In the genomic region with DNA sequence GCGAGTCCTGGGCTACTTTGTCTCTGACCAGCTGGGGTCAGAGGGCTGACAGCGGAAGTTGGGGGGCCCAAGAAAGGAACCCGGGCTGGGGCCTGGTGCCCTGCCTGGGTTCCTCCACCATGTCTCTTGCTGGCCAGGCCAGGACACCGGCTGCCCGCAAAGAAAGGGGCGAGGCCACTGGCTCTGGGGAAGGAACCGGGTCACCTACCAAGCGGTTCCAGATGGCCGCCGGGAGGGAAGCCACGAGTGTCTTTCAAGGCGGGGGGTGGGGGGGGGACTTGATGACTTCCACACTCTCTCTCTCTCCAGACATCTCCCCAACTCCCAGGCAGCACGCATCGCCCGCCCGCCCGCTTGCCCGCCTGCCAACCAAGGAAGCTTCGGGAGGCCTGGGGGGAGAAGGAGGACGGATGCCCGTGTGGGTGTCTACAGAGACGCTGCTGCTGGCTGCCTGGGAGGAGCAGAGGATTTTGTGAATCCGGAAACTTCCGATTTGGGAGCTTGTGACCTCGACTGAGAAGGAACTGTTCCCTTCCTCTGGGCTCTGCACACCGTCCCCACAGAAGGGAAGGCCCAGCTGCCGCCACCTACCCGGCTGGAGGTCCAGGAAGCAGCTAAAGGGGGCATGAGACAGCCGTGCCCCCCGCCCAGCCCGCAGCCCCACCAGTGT, we compare ENCODE assay signal across 8 cellular contexts. TPM values are rescaled to one million over a fixed set of nuclear protein-coding genes. Genes with fewer than 3 reads are reported as not detected.
DNase-seq lines count a peak whose midpoint lies in the region; ATAC-seq and TF ChIP-seq lines count a peak whose summit lies in the region.

No MANE protein-coding gene starts in this region.

- H3K9me3 ChIP-seq in Panc1 (ENCODE audit: control insufficient read depth, insufficient read depth, low read depth, low read length): no peaks in the 10 kb centered on the region

- POLR2A ChIA-PET in Panc1 (lab: Charles Lee): interaction anchor here (0.6 kb wide), 1 partner anchor 1135 kb away, joined by 4 read pairs; no protein-coding TSS in a partner anchor

- no peak for TF ChIP-seq CTCF in Panc1 (IDR thresholded peaks at IDR 0.05)

- H3K27ac ChIP-seq in Panc1 (ENCODE audit: low read length): peak overlapping the region; percentile 61
- H3K27ac ChIP-seq in layer of hippocampus (ENCODE audit: low read depth, low read length): peak overlapping the region; percentile 68

- in situ Hi-C loops in Panc1 (cut with HindIII; ENCODE audit: low pct_unique_long_range_greater_than_20kb, low sequenced_read_pairs): no loop called here

- ATAC-seq in Panc1: peak; percentile 49
- ATAC-seq in stimulated activated effector memory CD8-positive, alpha-beta T cell treated with anti-CD3 and anti-CD28 coated beads, Interleukin-12 subunit alpha, Interleukin-12 subunit beta, amount 100 ng/mL, for 72 hours: no peak
- ATAC-seq in GM21515 (IDR thresholded peaks at IDR 0.05; ENCODE audit: unreplicated experiment): no peak
- no peak for ATAC-seq in GM18511 (IDR thresholded peaks at IDR 0.05; ENCODE audit: unreplicated experiment)

- H3K4me1 ChIP-seq in Panc1 (ENCODE audit: control insufficient read depth, insufficient read depth, low read length): no peaks in the 10 kb centered on the region

- H3K9me3 Mint-ChIP-seq in stimulated activated effector memory CD8-positive, alpha-beta T cell treated with anti-CD3 and anti-CD28 coated beads, Interleukin-12 subunit alpha, Interleukin-12 subunit beta, amount 100 ng/mL, for 72 hours: no peaks in the 10 kb centered on the region

- H3K27me3 ChIP-seq in Panc1 (ENCODE audit: control insufficient read depth, insufficient read depth, low read length) (no peaks in the 10 kb centered on the region), layer of hippocampus (ENCODE audit: control insufficient read depth, insufficient read depth, low read length) (no peaks in the 10 kb centered on the region)

- no TSS peak for BruUV-seq in Panc1 (replicated peaks; lab: Mats Ljungman, UMichigan)

- no peaks in the 10 kb centered on the region for H3K36me3 ChIP-seq in Panc1 (ENCODE audit: control insufficient read depth, insufficient read depth, low read length)

- H3K27ac Mint-ChIP-seq in stimulated activated effector memory CD8-positive, alpha-beta T cell treated with anti-CD3 and anti-CD28 coated beads, Interleukin-12 subunit alpha, Interleukin-12 subunit beta, amount 100 ng/mL, for 72 hours: peak overlapping the region; percentile 87

- CTCF ChIA-PET in Panc1 (lab: Charles Lee): interaction anchor here (0.5 to 0.6 kb wide), 2 partner anchors 9 to 289 kb away, joined by 6 to 9 read pairs; no protein-coding TSS in a partner anchor

- peak overlapping the region; percentile 62 to 66 for H3K4me3 ChIP-seq in Panc1 (ENCODE audit: low read depth in 2 of 2, low read length in 2 of 2)

- H3K36me3 Mint-ChIP-seq in stimulated activated effector memory CD8-positive, alpha-beta T cell treated with anti-CD3 and anti-CD28 coated beads, Interleukin-12 subunit alpha, Interleukin-12 subunit beta, amount 100 ng/mL, for 72 hours: peaks cover 38% of the 10 kb centered on the region

- H3K4me1 Mint-ChIP-seq in stimulated activated effector memory CD8-positive, alpha-beta T cell treated with anti-CD3 and anti-CD28 coated beads, Interleukin-12 subunit alpha, Interleukin-12 subunit beta, amount 100 ng/mL, for 72 hours: peaks cover 49% of the 10 kb centered on the region

- peak; percentile 70 for DNase-seq in activated effector memory CD4-positive, alpha-beta T cell treated with anti-CD3 and anti-CD28 coated beads, Interleukin-2, amount 50 U/mL, for 16 hours
- no peak for DNase-seq in activated effector memory CD4-positive, alpha-beta T cell treated with Interleukin-2 at 50 U/mL for 16 hours
- no peak for DNase-seq in Panc1 (ENCODE audit: low read depth, low spot score)
- peak; percentile 19 for DNase-seq in central memory CD4-positive, alpha-beta T cell
- DNase-seq in stimulated activated effector memory CD8-positive, alpha-beta T cell treated with anti-CD3 and anti-CD28 coated beads, Interleukin-12 subunit alpha, Interleukin-12 subunit beta, amount 100 ng/mL, for 72 hours (ENCODE audit: low spot score in 2 of 2): no peak

- intact Hi-C loops in Panc1 (cut with micrococcal nuclease; ENCODE audit: unreplicated experiment): no loop called here

- peak overlapping the region; percentile 94 for H3K4me3 Mint-ChIP-seq in stimulated activated effector memory CD8-positive, alpha-beta T cell treated with anti-CD3 and anti-CD28 coated beads, Interleukin-12 subunit alpha, Interleukin-12 subunit beta, amount 100 ng/mL, for 72 hours

RNA-seq across cellular contexts. Expression of a gene that starts 1.1 kb away (rescaled TPM):
- total RNA-seq in Panc1 (2021; ENCODE audit: unreplicated experiment): 30.6 TPM
- 27.9 TPM for polyA plus RNA-seq in Panc1 (2012; ENCODE audit: insufficient read length)

RNA-seq across cellular contexts. Expression of a gene that starts 9.0 kb away (rescaled TPM):
- 2.7 TPM for total RNA-seq in Panc1 (2021; ENCODE audit: unreplicated experiment)
- polyA plus RNA-seq in Panc1 (2012; ENCODE audit: insufficient read length): 4.9 TPM

Comparison
In these comparisons a context has a peak if more than half of its experiments do, and no peak if none do; other contexts are left out.
1. DNase-seq: peak in activated effector memory CD4-positive, alpha-beta T cell treated with anti-CD3 and anti-CD28 coated beads, Interleukin-2, amount 50 U/mL, for 16 hours (single experiment) and central memory CD4-positive, alpha-beta T cell (single experiment); none in activated effector memory CD4-positive, alpha-beta T cell treated with Interleukin-2 at 50 U/mL for 16 hours (single experiment), Panc1 (single experiment) and stimulated activated effector memory CD8-positive, alpha-beta T cell treated with anti-CD3 and anti-CD28 coated beads, Interleukin-12 subunit alpha, Interleukin-12 subunit beta, amount 100 ng/mL, for 72 hours (0 of 2).